9 cellular contexts compared by ENCODE assay signal in the genomic region with DNA sequence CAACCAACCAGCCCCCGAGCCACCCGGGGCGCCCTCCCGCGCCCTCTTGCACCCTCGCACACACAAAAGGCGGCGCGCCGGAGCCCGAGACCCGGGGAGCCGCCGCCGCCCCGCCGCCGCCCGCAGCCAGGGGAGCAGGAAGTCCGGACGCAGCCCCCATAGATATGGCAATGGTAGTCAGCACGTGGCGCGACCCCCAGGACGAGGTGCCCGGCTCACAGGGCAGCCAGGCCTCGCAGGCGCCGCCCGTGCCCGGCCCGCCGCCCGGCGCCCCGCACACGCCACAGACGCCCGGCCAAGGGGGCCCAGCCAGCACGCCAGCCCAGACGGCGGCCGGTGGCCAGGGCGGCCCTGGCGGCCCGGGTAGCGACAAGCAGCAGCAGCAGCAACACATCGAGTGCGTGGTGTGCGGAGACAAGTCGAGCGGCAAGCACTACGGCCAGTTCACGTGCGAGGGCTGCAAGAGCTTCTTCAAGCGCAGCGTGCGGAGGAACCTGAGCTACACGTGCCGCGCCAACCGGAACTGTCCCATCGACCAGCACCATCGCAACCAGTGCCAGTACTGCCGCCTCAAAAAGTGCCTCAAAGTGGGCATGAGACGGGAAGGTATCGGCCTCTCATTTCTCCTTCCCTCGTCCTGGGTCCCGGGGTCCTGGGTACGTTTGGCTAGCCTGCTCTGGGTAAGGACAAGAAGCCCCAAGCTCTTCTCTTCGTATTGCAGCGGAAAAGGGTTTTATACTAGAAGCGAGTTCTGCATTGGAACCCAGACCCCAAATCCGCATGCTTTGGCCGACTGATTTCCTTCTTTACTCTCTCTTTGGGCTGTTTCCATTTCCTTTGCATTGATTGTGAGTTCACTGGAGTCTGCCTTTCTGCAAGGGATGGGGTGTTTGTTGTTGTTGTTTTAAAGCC. TPM values are rescaled to one million over a fixed set of nuclear protein-coding genes. Genes with fewer than 3 reads are reported as not detected.
DNase-seq lines count a peak whose midpoint lies in the region; ATAC-seq, FAIRE-seq and TF ChIP-seq lines count a peak whose summit lies in the region.
"Had no signal": no experiment of that assay in that cellular context is flagged by ENCODE, and none has a peak within 500 bp of the region (broad histone marks: within the 10 kb centered on the region; RNA-seq: fewer than 3 reads in every experiment).

No MANE protein-coding gene starts in this region.

- TF ChIP-seq CTCF in RWPE1 (conservative IDR thresholded peaks at IDR 0.05; ENCODE audit: low read depth): no peak
- no peak for TF ChIP-seq CTCF in epithelial cell of esophagus (IDR thresholded peaks at IDR 0.05; ENCODE audit: insufficient read depth, low read depth, low read length, missing control alignments)
- TF ChIP-seq CTCF in neural crest cell (conservative IDR thresholded peaks at IDR 0.05): no peak

- peak overlapping the region; percentile 99 for H3K27ac Mint-ChIP-seq in neural crest cell (ENCODE audit: unreplicated experiment)

- H3K9me3 Mint-ChIP-seq in neural crest cell: no peaks in the 10 kb centered on the region

- CTCF ChIA-PET in RWPE1 (lab: Yijun Ruan, JAX): interaction anchor here (0.6 to 0.7 kb wide), 2 partner anchors 36 to 684 kb away, joined by 3 read pairs; no protein-coding TSS in a partner anchor

- DNase-seq in NCI-H2196 (lab: John Stamatoyannopoulos, UW; ENCODE audit: unreplicated experiment) (peak; percentile 3), NCI-H2196 treated with DMSO at 0.1 percent for 48 hours (lab: John Stamatoyannopoulos, UW; ENCODE audit: unreplicated experiment) (no peak), RWPE1 (ENCODE audit: low spot score) (no peak), epithelial cell of esophagus (ENCODE audit: low read depth) (peak; percentile 59), neural crest cell (ENCODE audit: low read depth, low spot score) (no peak), NCI-H1694 treated with DMSO at 0.1 percent for 48 hours (lab: John Stamatoyannopoulos, UW) (no peak), frontal cortex (ENCODE audit: low spot score in 2 of 2) (no peak)
- DNase-seq: DND-41 had no signal

- H3K36me3 Mint-ChIP-seq in neural crest cell (ENCODE audit: low read depth): peaks cover 50% of the 10 kb centered on the region

- no peak for ATAC-seq in HG03442 (IDR thresholded peaks at IDR 0.05; ENCODE audit: unreplicated experiment)

- peak overlapping the region; percentile 68 for H3K4me3 ChIP-seq in epithelial cell of esophagus (ENCODE audit: low read length)

- peaks cover 65% of the 10 kb centered on the region for H3K27me3 Mint-ChIP-seq in neural crest cell (ENCODE audit: low read depth)

- FAIRE-seq in frontal cortex (lab: Jason Lieb, UNC): no peak

- H3K4me1 Mint-ChIP-seq in neural crest cell: peaks cover 49% of the 10 kb centered on the region

- POLR2A ChIA-PET in RWPE1 (lab: Yijun Ruan, JAX; ENCODE audit: low non-redundant PET): interaction anchor here (0.6 to 1.4 kb wide), 2 partner anchors 8 to 9 kb away, joined by 8 to 16 read pairs; no protein-coding TSS in a partner anchor

- peak overlapping the region; percentile 98 for H3K27ac ChIP-seq in RWPE1

- H3K4me3 Mint-ChIP-seq in neural crest cell: peak overlapping the region; percentile 96

RNA-seq across cellular contexts. Expression of gene NR2F2, which starts 1.7 kb away (rescaled TPM):
- total RNA-seq in neural crest cell: 147 and 150 TPM in 2 replicates
- 4.9 TPM for total RNA-seq in frontal cortex

Comparison
In these comparisons a context has a peak if more than half of its experiments do, and no peak if none do; other contexts are left out.
1. DNase-seq: peak in NCI-H2196 (single experiment) and epithelial cell of esophagus (single experiment); none in NCI-H2196 treated with DMSO at 0.1 percent for 48 hours (single experiment), RWPE1 (single experiment), neural crest cell (single experiment), NCI-H1694 treated with DMSO at 0.1 percent for 48 hours (single experiment) and frontal cortex (0 of 2).
2. RNA of gene NR2F2, which starts 1.7 kb away (total RNA-seq): 147 to 150 TPM in neural crest cell; 4.9 TPM in frontal cortex (single experiment); every median in the first group is over 10 times any median in the second.